In genomic region chr12:4653257-4653656, GRCh38 we compare ENCODE assay signal across 18 cellular contexts.
"Had no signal": no experiment of that assay in that cellular context is flagged by ENCODE, and none has a peak within 500 bp of the region (broad histone marks: within the 10 kb centered on the region; RNA-seq: fewer than 3 reads in every experiment).

No MANE protein-coding gene starts in this region.

- H3K27ac ChIP-seq: tibial artery, WERI-Rb-1 had no signal

- H3K27me3 Mint-ChIP-seq: activated CD8-positive, alpha-beta T cell treated with anti-CD3 and anti-CD28 coated beads for 36 hours; activated naive CD8-positive, alpha-beta T cell treated with anti-CD3 and anti-CD28 coated beads for 36 hours; dendritic cell treated with granulocyte-macrophage colony-stimulating factor and Interleukin-4, amounts not matched to agents 40 ng/mL and 50 ng/mL, for 4 days; effector memory CD8-positive, alpha-beta T cell; naive thymus-derived CD4-positive, alpha-beta T cell; stimulated activated memory B cell treated with anti-CD40 and anti-IgM and Interleukin-4, amounts not matched to agents 10 μg/mL and 1 μg/mL and 100 μg/mL, for 72 hours; T-helper 17 cell had no signal

- ATAC-seq: activated CD8-positive, alpha-beta T cell treated with anti-CD3 and anti-CD28 coated beads for 36 hours; activated T-cell treated with anti-CD3 and anti-CD28 coated beads, Interleukin-2, amount 50 U/mL, for 72 hours; effector memory CD8-positive, alpha-beta T cell; left lobe of liver; mucosa of descending colon; naive thymus-derived CD4-positive, alpha-beta T cell; stimulated activated memory B cell treated with anti-CD40 and anti-IgM and Interleukin-4, amounts not matched to agents 10 μg/mL and 1 μg/mL and 100 μg/mL, for 72 hours; T-helper 17 cell had no signal

- H3K9me3 Mint-ChIP-seq: activated CD8-positive, alpha-beta T cell treated with anti-CD3 and anti-CD28 coated beads for 36 hours; activated naive CD8-positive, alpha-beta T cell treated with anti-CD3 and anti-CD28 coated beads for 36 hours; activated T-cell treated with anti-CD3 and anti-CD28 coated beads, Interleukin-2, amount 50 U/mL, for 72 hours; dendritic cell treated with granulocyte-macrophage colony-stimulating factor and Interleukin-4, amounts not matched to agents 40 ng/mL and 50 ng/mL, for 4 days; effector memory CD8-positive, alpha-beta T cell; naive thymus-derived CD4-positive, alpha-beta T cell; stimulated activated memory B cell treated with anti-CD40 and anti-IgM and Interleukin-4, amounts not matched to agents 10 μg/mL and 1 μg/mL and 100 μg/mL, for 72 hours had no signal

- H3K27ac Mint-ChIP-seq: activated CD8-positive, alpha-beta T cell treated with anti-CD3 and anti-CD28 coated beads for 36 hours; activated naive CD8-positive, alpha-beta T cell treated with anti-CD3 and anti-CD28 coated beads for 36 hours; effector memory CD8-positive, alpha-beta T cell; naive thymus-derived CD4-positive, alpha-beta T cell; stimulated activated memory B cell treated with anti-CD40 and anti-IgM and Interleukin-4, amounts not matched to agents 10 μg/mL and 1 μg/mL and 100 μg/mL, for 72 hours; T-helper 17 cell had no signal

- H3K4me3 ChIP-seq: mucosa of descending colon, tibial artery had no signal

- DNase-seq: activated CD4-positive, alpha-beta T cell treated with anti-CD3 and anti-CD28 coated beads for 4 hours; activated CD8-positive, alpha-beta T cell treated with anti-CD3 and anti-CD28 coated beads for 36 hours; activated gamma-delta T cell; activated naive CD8-positive, alpha-beta T cell treated with anti-CD3 and anti-CD28 coated beads for 36 hours; activated T-cell treated with anti-CD3 and anti-CD28 coated beads, Interleukin-2, amount 50 U/mL, for 72 hours; cerebellar nuclear complex; effector memory CD8-positive, alpha-beta T cell; mammary epithelial cell; mucosa of descending colon; naive thymus-derived CD4-positive, alpha-beta T cell; retina; stimulated activated CD4-positive, alpha-beta T cell treated with anti-CD3 and anti-CD28 coated beads, Interleukin-2, amount 100 ng/mL, for 48 hours; T-helper 17 cell; tibial artery; WERI-Rb-1 had no signal

- H3K4me3 Mint-ChIP-seq: activated CD8-positive, alpha-beta T cell treated with anti-CD3 and anti-CD28 coated beads for 36 hours; activated naive CD8-positive, alpha-beta T cell treated with anti-CD3 and anti-CD28 coated beads for 36 hours; activated T-cell treated with anti-CD3 and anti-CD28 coated beads, Interleukin-2, amount 50 U/mL, for 72 hours; dendritic cell treated with granulocyte-macrophage colony-stimulating factor and Interleukin-4, amounts not matched to agents 40 ng/mL and 50 ng/mL, for 4 days; effector memory CD8-positive, alpha-beta T cell; stimulated activated memory B cell treated with anti-CD40 and anti-IgM and Interleukin-4, amounts not matched to agents 10 μg/mL and 1 μg/mL and 100 μg/mL, for 72 hours; T-helper 17 cell had no signal

- H3K27me3 ChIP-seq: tibial artery had no signal
